8 cellular contexts compared by ENCODE assay signal in genomic region chr19:9836021-9836420, GRCh38.
DNase-seq lines count a peak whose midpoint lies in the region; ATAC-seq and TF ChIP-seq lines count a peak whose summit lies in the region.

No MANE protein-coding gene starts in this region.

- H3K27ac ChIP-seq in muscle layer of duodenum (ENCODE audit: low read length): no peak overlapping the region

- no peak for TF ChIP-seq POLR2A in NB4 (IDR thresholded peaks at IDR 0.05; ENCODE audit: extremely low read depth, insufficient read length)

- ATAC-seq in GM21576 (IDR thresholded peaks at IDR 0.05; ENCODE audit: unreplicated experiment) (no peak), HG02610 (IDR thresholded peaks at IDR 0.05; ENCODE audit: unreplicated experiment) (no peak)

- TF ChIP-seq CTCF in NB4 (IDR thresholded peaks at IDR 0.05; ENCODE audit: low read depth, low read length) (peak; percentile 9), choroid plexus epithelial cell (conservative IDR thresholded peaks at IDR 0.05; ENCODE audit: low read depth, low read length) (no peak)

- H3K27me3 ChIP-seq in muscle layer of duodenum (ENCODE audit: low read depth, low read length): no peaks in the 10 kb centered on the region

- H3K4me1 ChIP-seq in ES-I3 (ENCODE audit: insufficient read depth, low read length) (peaks cover 5% of the 10 kb centered on the region; the same call in 1 of the 2 replicates), muscle layer of duodenum (ENCODE audit: control insufficient read depth in 1 of 2, insufficient read depth in 2 of 2, low read length in 2 of 2) (peaks cover 0 to 25% of the 10 kb centered on the region in 2 donors)

- peaks cover 7% of the 10 kb centered on the region; the same call in 1 of the 2 replicates for H3K36me3 ChIP-seq in ES-I3 (ENCODE audit: insufficient read depth, low read length)
- peaks cover 7 to 26% of the 10 kb centered on the region in 2 donors for H3K36me3 ChIP-seq in muscle layer of duodenum (ENCODE audit: control insufficient read depth in 1 of 2, insufficient read depth in 2 of 2, low read length in 2 of 2)

- H3K9ac ChIP-seq in ES-I3 (ENCODE audit: low read depth, low read length): peak overlapping the region; percentile 77; the same call in 1 of the 2 replicates

- H3K4me3 ChIP-seq in NB4 (ENCODE audit: low read depth, low read length): peak overlapping the region; percentile 96
- H3K4me3 ChIP-seq in choroid plexus epithelial cell (ENCODE audit: low read depth, low read length): peak overlapping the region; percentile 75
- peak overlapping the region; percentile 75 to 98 for H3K4me3 ChIP-seq in muscle layer of duodenum (ENCODE audit: low read depth in 1 of 2, low read length in 2 of 2)

- DNase-seq in NB4 (ENCODE audit: low read depth): peak; percentile 64
- peak; percentile 60 for DNase-seq in choroid plexus epithelial cell (ENCODE audit: low read depth)
- no peak for DNase-seq in stimulated activated CD4-positive, alpha-beta T cell treated with anti-CD3 and anti-CD28 coated beads, Interleukin-2, amount 100 ng/mL, for 24 hours
- no peak for DNase-seq in SHP77 treated with DMSO at 0.1 percent for 48 hours (lab: John Stamatoyannopoulos, UW)

- H3K9me3 ChIP-seq in ES-I3 (ENCODE audit: control insufficient read depth, insufficient read depth, low read length): no peaks in the 10 kb centered on the region
- H3K9me3 ChIP-seq in muscle layer of duodenum (ENCODE audit: control insufficient read depth in 1 of 2, low read length in 2 of 2): no peaks in the 10 kb centered on the region

Comparison
In these comparisons a context has a peak if more than half of its experiments do, and no peak if none do; other contexts are left out.
1. DNase-seq: peak in NB4 (single experiment) and choroid plexus epithelial cell (single experiment); none in stimulated activated CD4-positive, alpha-beta T cell treated with anti-CD3 and anti-CD28 coated beads, Interleukin-2, amount 100 ng/mL, for 24 hours (0 of 2) and SHP77 treated with DMSO at 0.1 percent for 48 hours (single experiment).
2. Peak in every context shown above with its lines, with median percentiles within 50 percentile points of each other: H3K4me3 ChIP-seq.